ENCODE assay signal across 8 cellular contexts in genomic region chr10:34816067-34817002, GRCh38. TPM values are rescaled to one million over a fixed set of nuclear protein-coding genes. Genes with fewer than 3 reads are reported as not detected.
A peak's percentile ranks its signal among the peaks of the same experiment; 100 is the strongest.
DNase-seq lines count a peak whose midpoint lies in the region; ATAC-seq and TF ChIP-seq lines count a peak whose summit lies in the region.

No MANE protein-coding gene starts in this region.

- DNase-seq in NCI-H2227 (lab: John Stamatoyannopoulos, UW; ENCODE audit: unreplicated experiment) (peak; percentile 45), NCI-H2227 treated with DMSO at 0.1 percent for 48 hours (lab: John Stamatoyannopoulos, UW) (no peak), Right ventricle myocardium superior (no peak), renal cortical epithelial cell (ENCODE audit: low read depth) (peak; percentile 50), NCI-H2196 (lab: John Stamatoyannopoulos, UW; ENCODE audit: unreplicated experiment) (no peak), T-helper 9 cell (no peak), NCI-H2107 treated with DMSO at 0.1 percent for 48 hours (lab: John Stamatoyannopoulos, UW; ENCODE audit: unreplicated experiment) (no peak)

- H3K27ac ChIP-seq in VCaP = peak overlapping the region; percentile 91

- 0 out of 2 replicates have a peak, but pooled peaks have one; percentile 7 for TF ChIP-seq CTCF in VCaP (conservative IDR thresholded peaks at IDR 0.05)

- intact Hi-C loops in Right ventricle myocardium superior (cut with DNase I) = loop anchor here (10.0 kb wide), 2 partner anchors 92 to 152 kb away; no protein-coding TSS in a partner anchor

- peak; percentile 23 for ATAC-seq in Right ventricle myocardium superior (ENCODE audit: poor library complexity)

RNA-seq across cellular contexts. Expression of gene PARD3, which starts 1.2 kb away (rescaled TPM):
- total RNA-seq in Right ventricle myocardium superior = 33.5 TPM
- total RNA-seq in renal cortical epithelial cell = 154 and 189 TPM in 2 replicates

Comparison
In these comparisons a context has a peak if more than half of its experiments do, and no peak if none do; other contexts are left out.
1. DNase-seq: peak in NCI-H2227 (single experiment) and renal cortical epithelial cell (single experiment); none in NCI-H2227 treated with DMSO at 0.1 percent for 48 hours (single experiment), Right ventricle myocardium superior (single experiment), NCI-H2196 (single experiment), T-helper 9 cell (single experiment) and NCI-H2107 treated with DMSO at 0.1 percent for 48 hours (single experiment).